Comparison of ENCODE assay signal across 20 cellular contexts in genomic region chr16:85187447-85187846, GRCh38.
DNase-seq lines count a peak whose midpoint lies in the region; ATAC-seq, FAIRE-seq and TF ChIP-seq lines count a peak whose summit lies in the region.
"Had no signal": no experiment of that assay in that cellular context is flagged by ENCODE, and none has a peak within 500 bp of the region (broad histone marks: within the 10 kb centered on the region; RNA-seq: fewer than 3 reads in every experiment).

No MANE protein-coding gene starts in this region.

- TF ChIP-seq POLR2A in body of pancreas (IDR thresholded peaks at IDR 0.05) (no peak), sigmoid colon (IDR thresholded peaks at IDR 0.05) (no peak)

- H3K27me3 ChIP-seq in H7 (ENCODE audit: control insufficient read depth, insufficient read depth, low read length), result no peaks in the 10 kb centered on the region
- H3K27me3 ChIP-seq in body of pancreas, result no peaks in the 10 kb centered on the region
- no peaks in the 10 kb centered on the region for H3K27me3 ChIP-seq in sigmoid colon
- H3K27me3 ChIP-seq: testis had no signal

- H3K9ac ChIP-seq in kidney (ENCODE audit: low read length in 2 of 2), result no peak overlapping the region

- H3K36me3 ChIP-seq in H7 (replicated peaks; ENCODE audit: control insufficient read depth, insufficient read depth, low read length), result peaks cover 5% of the 10 kb centered on the region
- H3K36me3 ChIP-seq in body of pancreas (replicated peaks in 1 of 2; ENCODE audit: insufficient read depth in 1 of 2, low read depth in 2 of 2), result no peaks in the 10 kb centered on the region
- peaks cover 0 to 7% (median 2%) of the 10 kb centered on the region in 4 donors for H3K36me3 ChIP-seq in sigmoid colon
- peaks cover 0 to 3% of the 10 kb centered on the region in 2 donors for H3K36me3 ChIP-seq in kidney (ENCODE audit: control insufficient read depth in 1 of 2, insufficient read depth in 2 of 2, low read length in 2 of 2)

- no peak overlapping the region for H3K4me3 ChIP-seq in H7 (ENCODE audit: insufficient read depth, low read depth, low read length)
- H3K4me3 ChIP-seq in body of pancreas, result no peak overlapping the region
- no peak overlapping the region for H3K4me3 ChIP-seq in sigmoid colon
- H3K4me3 ChIP-seq in kidney (ENCODE audit: low read length in 2 of 2), result no peak overlapping the region
- H3K4me3 ChIP-seq: testis had no signal

- TF ChIP-seq EP300 in sigmoid colon (IDR thresholded peaks at IDR 0.05), result no peak

- TF ChIP-seq CTCF in body of pancreas (IDR thresholded peaks at IDR 0.05) (no peak), sigmoid colon (IDR thresholded peaks at IDR 0.05) (no peak), kidney (IDR thresholded peaks at IDR 0.05; ENCODE audit: borderline replicate concordance, extremely low read depth, insufficient read depth) (no peak)

- H3K27ac ChIP-seq in body of pancreas (no peak overlapping the region), sigmoid colon (peak overlapping the region; percentile 28 to 75 (median 50)), kidney (ENCODE audit: low read depth in 2 of 2, low read length in 2 of 2) (no peak overlapping the region)
- H3K27ac ChIP-seq: testis, VCaP had no signal

- DNase-seq in H7, result peak; percentile 93
- DNase-seq in body of pancreas, result no peak
- peak; percentile 67 for DNase-seq in left kidney (ENCODE audit: low read depth, low spot score)
- no peak for DNase-seq in sigmoid colon
- DNase-seq in kidney, result no peak
- DNase-seq in activated gamma-delta T cell (lab: John Stamatoyannopoulos, UW), result no peak
- DNase-seq: activated CD4-positive, alpha-beta memory T cell treated with anti-CD3 and anti-CD28 coated beads for 36 hours; activated naive CD4-positive, alpha-beta T cell; activated T-cell treated with anti-CD3 and anti-CD28 coated beads for 4 hours; DND-41; effector CD8-positive, alpha-beta T cell; NCI-H1436; NCI-H2171 treated with DMSO at 0.1 percent for 48 hours; OCI-M1; stimulated activated CD4-positive, alpha-beta T cell treated with anti-CD3 and anti-CD28 coated beads, Interleukin-15, amount 100 ng/mL, for 24 hours had no signal

- H3K4me1 ChIP-seq in body of pancreas (peaks cover 11% of the 10 kb centered on the region), sigmoid colon (peaks cover 0 to 19% (median 9%) of the 10 kb centered on the region in 4 donors), kidney (ENCODE audit: control insufficient read depth in 1 of 2, insufficient read depth in 1 of 2, low read depth in 1 of 2, low read length in 2 of 2) (peaks cover 0 to 2% of the 10 kb centered on the region in 2 donors)

- FAIRE-seq in kidney (lab: Jason Lieb, UNC), result no peak
- FAIRE-seq: islet of Langerhans had no signal

- 78 to 87% methylated on average over 11 to 13 of the region's 13 CpGs for WGBS in body of pancreas, 2 donors
- WGBS in sigmoid colon, 2 donors, result 81 to 86% methylated on average over 13 of the region's 13 CpGs

- intact Hi-C loops in body of pancreas (cut with DNase I), result no loop called here
- intact Hi-C loops in sigmoid colon (cut with DNase I), result no loop called here
- intact Hi-C loops in kidney (cut with DNase I), result no loop called here

- ATAC-seq in body of pancreas (peak; percentile 15), GM21447 (IDR thresholded peaks at IDR 0.05; ENCODE audit: unreplicated experiment) (no peak), GM21529 (IDR thresholded peaks at IDR 0.05; ENCODE audit: unreplicated experiment) (no peak)

- H3K9me3 ChIP-seq in body of pancreas (no peaks in the 10 kb centered on the region), sigmoid colon (peaks cover 0 to 7% (median 2%) of the 10 kb centered on the region in 4 donors), kidney (ENCODE audit: control insufficient read depth in 1 of 2, low read length in 2 of 2) (peaks cover 0 to 10% of the 10 kb centered on the region in 2 donors)
- H3K9me3 ChIP-seq: testis had no signal

Comparison
In these comparisons a context has a peak if more than half of its experiments do, and no peak if none do; other contexts are left out.
1. DNase-seq: peak in H7 (single experiment) and left kidney (single experiment); none in body of pancreas (0 of 4), sigmoid colon (single experiment), kidney (single experiment) and activated gamma-delta T cell (single experiment).
2. H3K27ac ChIP-seq: peak in sigmoid colon (4 of 4); none in body of pancreas (0 of 4) and kidney (0 of 2).